ENCODE assay signal across 8 cellular contexts in the genomic region with DNA sequence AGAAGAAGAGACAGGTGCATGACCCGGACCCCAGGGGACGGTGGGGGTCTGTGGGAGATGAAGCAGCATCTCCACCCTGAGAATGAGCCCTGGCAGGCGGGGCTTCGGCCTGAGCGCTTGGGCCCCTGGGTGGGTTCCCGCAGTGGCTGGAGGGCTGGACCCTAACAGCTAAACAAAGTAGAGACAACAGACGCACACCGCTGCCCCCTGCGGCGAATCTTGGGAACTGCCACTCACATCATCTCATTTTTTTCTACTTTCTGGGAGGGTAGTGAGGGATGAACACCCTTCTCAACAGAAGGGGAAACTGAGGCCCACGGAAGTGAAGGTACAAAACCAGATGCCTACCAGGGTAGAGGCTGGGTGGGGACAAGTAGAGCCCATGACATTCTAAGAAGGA.
DNase-seq lines count a peak whose midpoint lies in the region; ATAC-seq and TF ChIP-seq lines count a peak whose summit lies in the region.

No MANE protein-coding gene starts in this region.

- H3K36me3 ChIP-seq in neural cell (ENCODE audit: insufficient read depth, low read length): no peaks in the 10 kb centered on the region

- H3K9me3 ChIP-seq in neural cell (ENCODE audit: low read length): no peaks in the 10 kb centered on the region

- H3K79me2 ChIP-seq in neural cell (replicated peaks; ENCODE audit: insufficient read depth, low read length): no peaks in the 10 kb centered on the region

- H3F3A ChIP-seq in neural cell (ENCODE audit: insufficient read depth, low read length, poor library complexity, severe bottlenecking): peaks cover 3% of the 10 kb centered on the region

- no peak for TF ChIP-seq RAD21 in neural cell (conservative IDR thresholded peaks at IDR 0.05)

- H3K9me2 ChIP-seq in neural cell (ENCODE audit: insufficient read depth, low read length): no peaks in the 10 kb centered on the region

- no peak overlapping the region for H3K4me2 ChIP-seq in neural cell (ENCODE audit: low read length)

- H2AFZ ChIP-seq in neural cell (ENCODE audit: low read depth, low read length): no peak overlapping the region

- peak; percentile 77 for TF ChIP-seq CTCF in choroid plexus epithelial cell (conservative IDR thresholded peaks at IDR 0.05; ENCODE audit: low read depth, low read length)
- peak; percentile 56 for TF ChIP-seq CTCF in neural cell (IDR thresholded peaks at IDR 0.05; ENCODE audit: poor library complexity, severe bottlenecking)

- no peak overlapping the region for H3K27ac ChIP-seq in neural cell (ENCODE audit: low read length)

- no peak for ATAC-seq in GM19455 (IDR thresholded peaks at IDR 0.05; ENCODE audit: unreplicated experiment)

- no peaks in the 10 kb centered on the region for H4K20me1 ChIP-seq in neural cell (ENCODE audit: insufficient read depth)

- TF ChIP-seq EP300 in neural cell (conservative IDR thresholded peaks at IDR 0.05; ENCODE audit: poor library complexity, severe bottlenecking): no peak

- no peak overlapping the region for H3K4me3 ChIP-seq in choroid plexus epithelial cell (ENCODE audit: low read depth, low read length)
- no peak overlapping the region for H3K4me3 ChIP-seq in neural cell (ENCODE audit: low read length)

- no peaks in the 10 kb centered on the region for H3K27me3 ChIP-seq in neural cell (ENCODE audit: insufficient read depth, low read depth, low read length)

- no peak overlapping the region for H3K9ac ChIP-seq in neural cell (ENCODE audit: low read length)

- DNase-seq in DMS 273 (lab: John Stamatoyannopoulos, UW; ENCODE audit: unreplicated experiment) (peak; percentile 32), DMS 273 treated with DMSO at 0.1 percent for 48 hours (lab: John Stamatoyannopoulos, UW) (no peak), RPMI8226 (peak; percentile 19), choroid plexus epithelial cell (ENCODE audit: low read depth) (no peak), NCI-H2107 (lab: John Stamatoyannopoulos, UW) (no peak), epidermal melanocyte (ENCODE audit: insufficient read length, low spot score) (no peak)

TF ChIP-seq in neural cell, 6 proteins besides CTCF, POLR2A, EP300 and RAD21:
- TF ChIP-seq POLR2AphosphoS5 (IDR thresholded peaks at IDR 0.05) (no peak), TAF1 (IDR thresholded peaks at IDR 0.05; ENCODE audit: low read depth) (no peak), EZH2 (IDR thresholded peaks at IDR 0.05; ENCODE audit: borderline replicate concordance, insufficient read depth, low read length, poor library complexity, severe bottlenecking) (no peak), MXI1 (conservative IDR thresholded peaks at IDR 0.05; ENCODE audit: poor library complexity, severe bottlenecking) (no peak), SMC3 (conservative IDR thresholded peaks at IDR 0.05; ENCODE audit: poor library complexity) (no peak)
- TF ChIP-seq, protein P1, sequence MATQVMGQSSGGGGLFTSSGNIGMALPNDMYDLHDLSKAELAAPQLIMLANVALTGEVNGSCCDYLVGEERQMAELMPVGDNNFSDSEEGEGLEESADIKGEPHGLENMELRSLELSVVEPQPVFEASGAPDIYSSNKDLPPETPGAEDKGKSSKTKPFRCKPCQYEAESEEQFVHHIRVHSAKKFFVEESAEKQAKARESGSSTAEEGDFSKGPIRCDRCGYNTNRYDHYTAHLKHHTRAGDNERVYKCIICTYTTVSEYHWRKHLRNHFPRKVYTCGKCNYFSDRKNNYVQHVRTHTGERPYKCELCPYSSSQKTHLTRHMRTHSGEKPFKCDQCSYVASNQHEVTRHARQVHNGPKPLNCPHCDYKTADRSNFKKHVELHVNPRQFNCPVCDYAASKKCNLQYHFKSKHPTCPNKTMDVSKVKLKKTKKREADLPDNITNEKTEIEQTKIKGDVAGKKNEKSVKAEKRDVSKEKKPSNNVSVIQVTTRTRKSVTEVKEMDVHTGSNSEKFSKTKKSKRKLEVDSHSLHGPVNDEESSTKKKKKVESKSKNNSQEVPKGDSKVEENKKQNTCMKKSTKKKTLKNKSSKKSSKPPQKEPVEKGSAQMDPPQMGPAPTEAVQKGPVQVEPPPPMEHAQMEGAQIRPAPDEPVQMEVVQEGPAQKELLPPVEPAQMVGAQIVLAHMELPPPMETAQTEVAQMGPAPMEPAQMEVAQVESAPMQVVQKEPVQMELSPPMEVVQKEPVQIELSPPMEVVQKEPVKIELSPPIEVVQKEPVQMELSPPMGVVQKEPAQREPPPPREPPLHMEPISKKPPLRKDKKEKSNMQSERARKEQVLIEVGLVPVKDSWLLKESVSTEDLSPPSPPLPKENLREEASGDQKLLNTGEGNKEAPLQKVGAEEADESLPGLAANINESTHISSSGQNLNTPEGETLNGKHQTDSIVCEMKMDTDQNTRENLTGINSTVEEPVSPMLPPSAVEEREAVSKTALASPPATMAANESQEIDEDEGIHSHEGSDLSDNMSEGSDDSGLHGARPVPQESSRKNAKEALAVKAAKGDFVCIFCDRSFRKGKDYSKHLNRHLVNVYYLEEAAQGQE (IDR thresholded peaks at IDR 0.05; ENCODE audit: borderline replicate concordance): no peak
TF ChIP-seq in neural cell: peak in this region for 0.

Comparison
In these comparisons a context has a peak if more than half of its experiments do, and no peak if none do; other contexts are left out.
1. DNase-seq: peak in DMS 273 (single experiment) and RPMI8226 (single experiment); none in DMS 273 treated with DMSO at 0.1 percent for 48 hours (single experiment), choroid plexus epithelial cell (single experiment), NCI-H2107 (single experiment) and epidermal melanocyte (single experiment).